In the genomic region with DNA sequence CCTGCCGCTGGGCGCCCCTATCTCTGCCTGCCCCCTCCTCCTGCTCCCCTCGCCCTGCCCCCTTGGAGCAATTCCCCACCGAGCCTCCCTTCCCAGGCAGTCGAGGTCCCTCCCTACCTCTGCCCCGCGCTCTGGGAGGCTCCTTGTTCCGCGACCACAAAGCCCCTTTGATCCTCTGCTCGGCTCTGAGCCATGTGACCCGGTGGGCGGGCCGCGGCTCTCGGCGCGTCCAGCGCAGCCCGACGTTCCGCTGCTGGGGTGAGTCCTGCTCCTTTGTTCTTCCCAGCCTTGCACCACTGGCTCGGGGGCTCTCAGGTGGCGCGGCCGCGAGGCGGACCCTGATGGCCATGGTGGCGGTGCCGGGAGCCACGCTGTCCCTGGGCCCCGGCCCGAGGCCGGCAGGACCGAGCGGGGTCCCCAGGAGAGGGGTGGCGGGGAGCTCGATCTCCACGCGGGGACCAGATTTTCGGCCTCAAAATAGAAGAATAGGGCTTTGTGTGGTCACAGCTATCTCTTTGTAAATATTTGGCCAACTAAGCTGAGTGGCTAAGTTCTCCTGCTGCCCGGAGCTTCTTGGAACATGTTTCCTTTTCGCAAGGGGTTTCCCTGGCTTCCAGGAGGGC, we compare ENCODE assay signal across 8 cellular contexts.
DNase-seq lines count a peak whose midpoint lies in the region; ATAC-seq, FAIRE-seq and TF ChIP-seq lines count a peak whose summit lies in the region.

No MANE protein-coding gene starts in this region.

- TF ChIP-seq CTCF in MM.1S (IDR thresholded peaks at IDR 0.05; ENCODE audit: low read length), result no peak
- no peak for TF ChIP-seq CTCF in activated B cell treated with CpG ODN at 0.5 μM for 24 hours (IDR thresholded peaks at IDR 0.05)

- H3K27me3 Mint-ChIP-seq in activated B cell treated with CpG ODN at 0.5 μM for 24 hours, result no peaks in the 10 kb centered on the region

- ATAC-seq in activated B cell treated with CpG ODN at 0.5 μM for 24 hours (ENCODE audit: low read depth), result peak; percentile 59
- peak; percentile 66 for ATAC-seq in left colon
- ATAC-seq in GM19328 (IDR thresholded peaks at IDR 0.05; ENCODE audit: unreplicated experiment), result no peak
- ATAC-seq in HG02973 (IDR thresholded peaks at IDR 0.05; ENCODE audit: unreplicated experiment), result no peak

- DNase-seq in GM12891 (ENCODE audit: insufficient read length, low spot score) (no peak), MM.1S (peak; percentile 27), activated B cell treated with CpG ODN at 0.5 μM for 24 hours (peak; percentile 65), left colon (peak; percentile 76 to 83)
- DNase-seq in stimulated activated CD4-positive, alpha-beta T cell treated with anti-CD3 and anti-CD28 coated beads, Interleukin-4, amount 100 ng/mL, for 24 hours, result peak; percentile 77

- peak overlapping the region; percentile 99 for H3K27ac Mint-ChIP-seq in activated B cell treated with CpG ODN at 0.5 μM for 24 hours

- H3K36me3 ChIP-seq in MM.1S (replicated peaks; ENCODE audit: insufficient read depth, low read length), result no peaks in the 10 kb centered on the region

- peak overlapping the region; percentile 78 for H3K4me2 ChIP-seq in MM.1S (ENCODE audit: low read depth, low read length)

- H3K9me3 Mint-ChIP-seq in activated B cell treated with CpG ODN at 0.5 μM for 24 hours, result no peaks in the 10 kb centered on the region

- no peaks in the 10 kb centered on the region for H4K20me1 ChIP-seq in MM.1S (ENCODE audit: insufficient read depth, low read length)

- CTCF ChIA-PET in activated B cell treated with CpG ODN at 0.5 μM for 24 hours (lab: Charles Lee), result interaction anchor here (0.7 to 2.8 kb wide), 7 partner anchors 10 to 126 kb away, joined by 3 to 16 read pairs (median 4); no protein-coding TSS in a partner anchor

- H3K79me2 ChIP-seq in MM.1S (ENCODE audit: low read length), result peaks cover 97% of the 10 kb centered on the region

- no peaks in the 10 kb centered on the region for H3F3A ChIP-seq in MM.1S (ENCODE audit: insufficient read depth, low read length)

- POLR2A ChIA-PET in activated B cell treated with CpG ODN at 0.5 μM for 24 hours (lab: Charles Lee), result interaction anchor here (0.6 to 23.2 kb wide), 18 partner anchors 10 to 905 kb away, joined by 3 to 831 read pairs (median 11); partner anchors contain the start of gene TNRC6C

- H3K27ac ChIP-seq in MM.1S (ENCODE audit: low read length) (no peak overlapping the region), cingulate gyrus (ENCODE audit: low read depth, low read length) (peak overlapping the region; percentile 95)

- peak; percentile 72 for TF ChIP-seq POLR2A in GM12891 (IDR thresholded peaks at IDR 0.05; ENCODE audit: low read depth, low read length)

- no peak overlapping the region; the same call in 1 of the 2 replicates for H2AFZ ChIP-seq in MM.1S (ENCODE audit: low read length)

- H3K9me2 ChIP-seq in MM.1S (replicated peaks; ENCODE audit: insufficient read depth, low read length), result no peaks in the 10 kb centered on the region

- peaks cover 41% of the 10 kb centered on the region for H3K36me3 Mint-ChIP-seq in activated B cell treated with CpG ODN at 0.5 μM for 24 hours (ENCODE audit: low read depth)

- H3K4me3 ChIP-seq in MM.1S (ENCODE audit: low read length), result peak overlapping the region; percentile 60

- FAIRE-seq in GM12891 (lab: Jason Lieb, UNC), result peak; percentile 76

- H3K9me3 ChIP-seq in MM.1S (replicated peaks; ENCODE audit: insufficient read depth, low read length), result no peaks in the 10 kb centered on the region

- peaks cover 82% of the 10 kb centered on the region for H3K4me1 Mint-ChIP-seq in activated B cell treated with CpG ODN at 0.5 μM for 24 hours

- intact Hi-C loops in activated B cell treated with CpG ODN at 0.5 μM for 24 hours (cut with micrococcal nuclease), result loop anchor here (1.0 kb wide), 2 partner anchors 9 to 14 kb away; no protein-coding TSS in a partner anchor
- intact Hi-C loops in left colon (cut with DNase I, micrococcal nuclease), result no loop called here

- peak overlapping the region; percentile 45; the same call in 1 of the 2 replicates for H3K9ac ChIP-seq in MM.1S (ENCODE audit: low read length)

- H3K4me1 ChIP-seq in MM.1S (ENCODE audit: low read length), result peaks cover 15% of the 10 kb centered on the region

- no peaks in the 10 kb centered on the region for H3K27me3 ChIP-seq in MM.1S (replicated peaks; ENCODE audit: insufficient read depth, low read length)

- H3K4me3 Mint-ChIP-seq in activated B cell treated with CpG ODN at 0.5 μM for 24 hours, result peak overlapping the region; percentile 95

TF ChIP-seq in GM12891, 5 proteins besides CTCF, POLR2A, EP300 and RAD21:
- no peak for TF ChIP-seq PAX5 (IDR thresholded peaks at IDR 0.05; ENCODE audit: insufficient read depth, low read length, severe bottlenecking)
- TF ChIP-seq POU2F2 (IDR thresholded peaks at IDR 0.05; ENCODE audit: low read depth, low read length), result no peak
- peak; percentile 71 for TF ChIP-seq POLR2AphosphoS5 (IDR thresholded peaks at IDR 0.05; ENCODE audit: low read depth, low read length)
- TF ChIP-seq SPI1 (IDR thresholded peaks at IDR 0.05; ENCODE audit: low read depth, low read length), result no peak
- peak; percentile 33; the same call in 1 of the 2 replicates for TF ChIP-seq TAF1 (IDR thresholded peaks at IDR 0.05; ENCODE audit: low read depth, low read length)

Comparison
In these comparisons a context has a peak if more than half of its experiments do, and no peak if none do; other contexts are left out.
1. ATAC-seq: peak in activated B cell treated with CpG ODN at 0.5 μM for 24 hours (single experiment) and left colon (single experiment); none in GM19328 (single experiment) and HG02973 (single experiment).